In genomic region chr18:78794031-78794430, GRCh38 we compare ENCODE assay signal across 19 cellular contexts.
"Had no signal": no experiment of that assay in that cellular context is flagged by ENCODE, and none has a peak within 500 bp of the region (broad histone marks: within the 10 kb centered on the region; RNA-seq: fewer than 3 reads in every experiment).

No MANE protein-coding gene starts in this region.

- ATAC-seq: activated CD8-positive, alpha-beta T cell treated with anti-CD3 and anti-CD28 coated beads for 36 hours; activated naive CD4-positive, alpha-beta T cell treated with anti-CD3 and anti-CD28 coated beads, Interleukin-2, amount 50 U/mL, for 72 hours; activated T-cell treated with anti-CD3 and anti-CD28 coated beads, Interleukin-2, amount 50 U/mL, for 4 hours; activated T-helper 17 cell treated with anti-CD3 and anti-CD28 coated beads, Interleukin-2, amount 50 U/mL, for 72 hours; heart right ventricle; naive thymus-derived CD8-positive, alpha-beta T cell; right cardiac atrium; stimulated activated naive CD8-positive, alpha-beta T cell treated with anti-CD3 and anti-CD28 coated beads, Interleukin-15, Interleukin-2, amounts not matched to agents 100 U/mL and 50 U/mL, for 24 hours had no signal

- DNase-seq: activated B cell treated with CpG ODN at 0.5 μM for 24 hours; activated CD4-positive, alpha-beta T cell treated with anti-CD3 and anti-CD28 coated beads, Interleukin-2, amount 50 U/mL, for 1 hour; activated CD8-positive, alpha-beta T cell treated with anti-CD3 and anti-CD28 coated beads for 36 hours; activated naive CD4-positive, alpha-beta T cell; activated T-cell treated with anti-CD3 and anti-CD28 coated beads, Interleukin-2, amount 50 U/mL, for 4 hours; esophagus squamous epithelium; foreskin melanocyte; heart right ventricle; naive thymus-derived CD8-positive, alpha-beta T cell; occipital lobe; stimulated activated CD4-positive, alpha-beta T cell treated with anti-CD3 and anti-CD28 coated beads, Interleukin-4, amount 100 ng/mL, for 1 hour; stimulated activated naive CD8-positive, alpha-beta T cell treated with anti-CD3 and anti-CD28 coated beads, Interleukin-15, Interleukin-2, amounts not matched to agents 100 U/mL and 50 U/mL, for 24 hours; T-helper 2 cell; testis; trophoblast cell; uterus had no signal
